In genomic region chr2:101308432-101309210, GRCh38 we compare ENCODE assay signal across 8 cellular contexts. TPM values are rescaled to one million over a fixed set of nuclear protein-coding genes. Genes with fewer than 3 reads are reported as not detected.
DNase-seq lines count a peak whose midpoint lies in the region; ATAC-seq and TF ChIP-seq lines count a peak whose summit lies in the region.

A gene with protein sequence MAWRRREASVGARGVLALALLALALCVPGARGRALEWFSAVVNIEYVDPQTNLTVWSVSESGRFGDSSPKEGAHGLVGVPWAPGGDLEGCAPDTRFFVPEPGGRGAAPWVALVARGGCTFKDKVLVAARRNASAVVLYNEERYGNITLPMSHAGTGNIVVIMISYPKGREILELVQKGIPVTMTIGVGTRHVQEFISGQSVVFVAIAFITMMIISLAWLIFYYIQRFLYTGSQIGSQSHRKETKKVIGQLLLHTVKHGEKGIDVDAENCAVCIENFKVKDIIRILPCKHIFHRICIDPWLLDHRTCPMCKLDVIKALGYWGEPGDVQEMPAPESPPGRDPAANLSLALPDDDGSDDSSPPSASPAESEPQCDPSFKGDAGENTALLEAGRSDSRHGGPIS (minus strand): TSS chr2:101308701. CDS start chr2:101308588, 113 bp downstream.

- ATAC-seq in GM21390 (IDR thresholded peaks at IDR 0.05; ENCODE audit: unreplicated experiment): peak; percentile 65
- peak; percentile 75 for ATAC-seq in activated CD8-positive, alpha-beta memory T cell treated with anti-CD3 and anti-CD28 coated beads, Interleukin-2, amount 10 ng/mL, durations not matched to agents 7 days and 5 days

- in situ Hi-C loops in Caki2 (cut with HindIII; ENCODE audit: low pct_unique_long_range_greater_than_20kb, low sequenced_read_pairs): no loop called here

- H3K4me3 Mint-ChIP-seq in activated CD8-positive, alpha-beta memory T cell treated with anti-CD3 and anti-CD28 coated beads, Interleukin-2, amount 10 ng/mL, durations not matched to agents 7 days and 5 days: peak within 1 kb of the TSS; percentile 94
- H3K4me3 Mint-ChIP-seq in endodermal cell (peak within 1 kb of the TSS; percentile 78), mesothelial cell of epicardium (peak within 1 kb of the TSS; percentile 89)

- CTCF ChIA-PET in activated CD8-positive, alpha-beta memory T cell treated with anti-CD3 and anti-CD28 coated beads, Interleukin-2, amount 10 ng/mL, durations not matched to agents 7 days and 5 days (lab: Charles Lee): interaction anchor here (0.7 to 4.2 kb wide), 8 partner anchors 14 to 1133 kb away, joined by 3 to 39 read pairs (median 5); partner anchors contain the start of genes CNOT11 and RPL31

- H3K9me3 Mint-ChIP-seq in activated CD8-positive, alpha-beta memory T cell treated with anti-CD3 and anti-CD28 coated beads, Interleukin-2, amount 10 ng/mL, durations not matched to agents 7 days and 5 days (ENCODE audit: low read depth): no peaks in the 10 kb centered on the region
- H3K9me3 Mint-ChIP-seq in endodermal cell: no peaks in the 10 kb centered on the region
- H3K9me3 Mint-ChIP-seq in mesothelial cell of epicardium: no peaks in the 10 kb centered on the region

- H3K27ac ChIP-seq in HUES48 (ENCODE audit: low read depth, low read length) (no peak within 1 kb of the TSS), endodermal cell (ENCODE audit: low read depth, low read length) (no peak within 1 kb of the TSS)

- H3K36me3 Mint-ChIP-seq in activated CD8-positive, alpha-beta memory T cell treated with anti-CD3 and anti-CD28 coated beads, Interleukin-2, amount 10 ng/mL, durations not matched to agents 7 days and 5 days: peaks cover 32% of the 10 kb centered on the region
- H3K36me3 Mint-ChIP-seq in endodermal cell (ENCODE audit: low read depth) (peaks cover 6% of the 10 kb centered on the region), mesothelial cell of epicardium (no peaks in the 10 kb centered on the region)

- H3K4me3 ChIP-seq in HUES48 (ENCODE audit: low read depth, low read length) (peak within 1 kb of the TSS; percentile 66), NT2/D1 (ENCODE audit: insufficient read length, low read depth) (peak within 1 kb of the TSS; percentile 87), endodermal cell (ENCODE audit: low read length) (peak within 1 kb of the TSS; percentile 81)

- TF ChIP-seq CTCF in endodermal cell (conservative IDR thresholded peaks at IDR 0.05): peak; percentile 10
- TF ChIP-seq CTCF in mesothelial cell of epicardium (IDR thresholded peaks at IDR 0.05; ENCODE audit: unreplicated experiment): no peak

- H3K27ac Mint-ChIP-seq in activated CD8-positive, alpha-beta memory T cell treated with anti-CD3 and anti-CD28 coated beads, Interleukin-2, amount 10 ng/mL, durations not matched to agents 7 days and 5 days: peak within 1 kb of the TSS; percentile 97
- H3K27ac Mint-ChIP-seq in endodermal cell (peak within 1 kb of the TSS; percentile 89), mesothelial cell of epicardium (peak within 1 kb of the TSS; percentile 90)

- H3K4me1 ChIP-seq in HUES48 (ENCODE audit: control insufficient read depth, insufficient read depth, low read length) (peaks cover 18% of the 10 kb centered on the region), NT2/D1 (ENCODE audit: insufficient read depth, insufficient read length) (peaks cover 2% of the 10 kb centered on the region), endodermal cell (ENCODE audit: control insufficient read depth, insufficient read depth, low read length) (peaks cover 8% of the 10 kb centered on the region)

- peaks cover 7% of the 10 kb centered on the region; the same call in 1 of the 2 replicates for H3K27me3 ChIP-seq in HUES48 (ENCODE audit: control insufficient read depth, insufficient read depth, low read length)
- peaks cover 7% of the 10 kb centered on the region for H3K27me3 ChIP-seq in NT2/D1 (ENCODE audit: insufficient read depth, insufficient read length)
- H3K27me3 ChIP-seq in endodermal cell (ENCODE audit: control insufficient read depth, insufficient read depth, low read length, poor library complexity, severe bottlenecking): no peaks in the 10 kb centered on the region

- WGBS in endodermal cell (ENCODE audit: insufficient coverage in 1 of 2, insufficient read length in 1 of 2), 2 experiments: 9 to 21% methylated on average over 26 to 76 of the region's 76 CpGs

- no peaks in the 10 kb centered on the region for H3K9me3 ChIP-seq in HUES48 (ENCODE audit: control insufficient read depth, insufficient read depth, low read length)
- H3K9me3 ChIP-seq in NT2/D1 (ENCODE audit: insufficient read depth, low read length): no peaks in the 10 kb centered on the region
- H3K9me3 ChIP-seq in endodermal cell (ENCODE audit: control insufficient read depth, low read length): no peaks in the 10 kb centered on the region

- peaks cover 9% of the 10 kb centered on the region; the same call in 1 of the 2 replicates for H3K36me3 ChIP-seq in HUES48 (ENCODE audit: control insufficient read depth, insufficient read depth, low read length)
- peaks cover 20% of the 10 kb centered on the region for H3K36me3 ChIP-seq in NT2/D1 (ENCODE audit: insufficient read depth, insufficient read length, low read length)
- H3K36me3 ChIP-seq in endodermal cell (ENCODE audit: control insufficient read depth, insufficient read depth, low read length): no peaks in the 10 kb centered on the region

- no peaks in the 10 kb centered on the region for H3K27me3 Mint-ChIP-seq in activated CD8-positive, alpha-beta memory T cell treated with anti-CD3 and anti-CD28 coated beads, Interleukin-2, amount 10 ng/mL, durations not matched to agents 7 days and 5 days
- peaks cover 5% of the 10 kb centered on the region for H3K27me3 Mint-ChIP-seq in endodermal cell (ENCODE audit: insufficient read depth)
- no peaks in the 10 kb centered on the region for H3K27me3 Mint-ChIP-seq in mesothelial cell of epicardium (ENCODE audit: low read depth)

- peak; percentile 88 for DNase-seq in Caki2 (ENCODE audit: low read depth)
- peak; percentile 74 for DNase-seq in NT2/D1 (ENCODE audit: low read depth, low spot score)
- DNase-seq in activated CD8-positive, alpha-beta memory T cell treated with anti-CD3 and anti-CD28 coated beads, Interleukin-2, amount 10 ng/mL, durations not matched to agents 7 days and 5 days: peak; percentile 92
- DNase-seq in endodermal cell: peak; percentile 95
- peak; percentile 89 to 97 for DNase-seq in mesothelial cell of epicardium (ENCODE audit: low spot score in 2 of 2, unreplicated experiment in 2 of 2)
- DNase-seq in stimulated activated CD8-positive, alpha-beta memory T cell treated with anti-CD3 and anti-CD28 coated beads, Interleukin-15, amount 100 ng/mL, for 48 hours (ENCODE audit: low read depth in 2 of 2): peak; percentile 84 to 85

- H3K9ac ChIP-seq in HUES48 (ENCODE audit: low read depth, low read length) (peak within 1 kb of the TSS; percentile 63), NT2/D1 (ENCODE audit: insufficient read length, low read depth) (peak within 1 kb of the TSS; percentile 96), endodermal cell (ENCODE audit: extremely low read depth, low read length, poor library complexity, severe bottlenecking) (peak within 1 kb of the TSS; percentile 58)

- H3K4me1 Mint-ChIP-seq in activated CD8-positive, alpha-beta memory T cell treated with anti-CD3 and anti-CD28 coated beads, Interleukin-2, amount 10 ng/mL, durations not matched to agents 7 days and 5 days: peaks cover 61% of the 10 kb centered on the region
- peaks cover 24% of the 10 kb centered on the region for H3K4me1 Mint-ChIP-seq in endodermal cell
- H3K4me1 Mint-ChIP-seq in mesothelial cell of epicardium: peaks cover 34% of the 10 kb centered on the region

RNA-seq across cellular contexts. Expression of the gene that starts here (rescaled TPM):
- 37.5 and 45.0 TPM in 2 replicates for total RNA-seq in Caki2 (2014; rRNA removed; shearing (Covaris generic); ENCODE audit: low replicate concordance)
- total RNA-seq in activated CD8-positive, alpha-beta memory T cell treated with anti-CD3 and anti-CD28 coated beads, Interleukin-2, amount 10 ng/mL, durations not matched to agents 7 days and 5 days: 100 to 1,000 TPM in 1 of 2 experiments, 10 to 100 TPM in 1; 72.3 to 100 TPM
- total RNA-seq in endodermal cell (10 to 100 TPM; 26.4 to 36.3 TPM), mesothelial cell of epicardium (52.5 to 59.5 TPM (median 57.6 TPM) in 3 replicates)
- polyA plus RNA-seq in endodermal cell (2013, experiment 1 of 2): 30.9 TPM
- polyA plus RNA-seq in endodermal cell (2013, experiment 2 of 2): 26.1 TPM
